ENCODE assay signal across 11 cellular contexts in the genomic region with DNA sequence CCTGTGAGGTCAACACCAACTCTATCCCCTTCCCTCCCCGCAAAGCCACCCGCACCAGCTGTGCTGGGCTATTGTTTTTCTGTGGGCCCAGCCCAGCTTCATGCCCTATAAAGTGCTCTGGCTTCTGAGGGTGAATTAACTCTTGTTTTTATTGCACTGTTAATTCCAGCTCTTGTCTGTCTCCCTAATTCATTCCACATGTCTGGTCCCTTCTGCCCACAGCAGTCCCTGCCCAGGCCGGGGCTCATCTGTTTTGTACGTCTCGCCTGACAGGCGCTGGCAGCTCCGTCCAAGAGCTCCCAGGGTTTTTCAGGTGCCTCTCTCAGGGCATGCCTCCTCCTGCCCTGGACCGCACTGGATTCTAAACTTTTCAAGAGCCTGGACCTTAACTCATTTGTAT.
"Had no signal": no experiment of that assay in that cellular context is flagged by ENCODE, and none has a peak within 500 bp of the region (broad histone marks: within the 10 kb centered on the region; RNA-seq: fewer than 3 reads in every experiment).

No MANE protein-coding gene starts in this region.

- H3K4me1 Mint-ChIP-seq: activated naive CD4-positive, alpha-beta T cell treated with anti-CD3 and anti-CD28 coated beads, Interleukin-2, amount 50 U/mL, for 24 hours; naive thymus-derived CD4-positive, alpha-beta T cell had no signal

- H3K4me3 ChIP-seq: esophagus squamous epithelium, gastrocnemius medialis, lung, prostate gland had no signal

- H3K27ac Mint-ChIP-seq: activated naive CD4-positive, alpha-beta T cell treated with anti-CD3 and anti-CD28 coated beads, Interleukin-2, amount 50 U/mL, for 24 hours; brain; naive thymus-derived CD4-positive, alpha-beta T cell had no signal

- H3K27me3 ChIP-seq: esophagus squamous epithelium, gastrocnemius medialis had no signal

- H3K27me3 Mint-ChIP-seq: activated naive CD4-positive, alpha-beta T cell treated with anti-CD3 and anti-CD28 coated beads, Interleukin-2, amount 50 U/mL, for 24 hours; brain had no signal

- H3K4me1 ChIP-seq: gastrocnemius medialis, prostate gland had no signal

- DNase-seq: amniotic stem cell; esophagus squamous epithelium; gastrocnemius medialis; kidney glomerular epithelial cell; naive thymus-derived CD4-positive, alpha-beta T cell; trophoblast cell had no signal

- H3K4me3 Mint-ChIP-seq: activated naive CD4-positive, alpha-beta T cell treated with anti-CD3 and anti-CD28 coated beads, Interleukin-2, amount 50 U/mL, for 24 hours; brain; naive thymus-derived CD4-positive, alpha-beta T cell had no signal

- H3K36me3 Mint-ChIP-seq: activated naive CD4-positive, alpha-beta T cell treated with anti-CD3 and anti-CD28 coated beads, Interleukin-2, amount 50 U/mL, for 24 hours; brain; naive thymus-derived CD4-positive, alpha-beta T cell had no signal

- H3K9me3 Mint-ChIP-seq: activated naive CD4-positive, alpha-beta T cell treated with anti-CD3 and anti-CD28 coated beads, Interleukin-2, amount 50 U/mL, for 24 hours had no signal

- H3K36me3 ChIP-seq: esophagus squamous epithelium, gastrocnemius medialis, prostate gland had no signal

- H3K9me3 ChIP-seq: esophagus squamous epithelium, gastrocnemius medialis, prostate gland had no signal

- ATAC-seq: activated CD4-positive, CD25-positive, alpha-beta regulatory T cell treated with anti-CD3 and anti-CD28 coated beads, Interleukin-2, amount 50 U/mL, for 24 hours; gastrocnemius medialis; naive thymus-derived CD4-positive, alpha-beta T cell had no signal

- H3K27ac ChIP-seq: gastrocnemius medialis, prostate gland had no signal
